Comparison of ENCODE assay signal across 1 cellular context in the genomic region with DNA sequence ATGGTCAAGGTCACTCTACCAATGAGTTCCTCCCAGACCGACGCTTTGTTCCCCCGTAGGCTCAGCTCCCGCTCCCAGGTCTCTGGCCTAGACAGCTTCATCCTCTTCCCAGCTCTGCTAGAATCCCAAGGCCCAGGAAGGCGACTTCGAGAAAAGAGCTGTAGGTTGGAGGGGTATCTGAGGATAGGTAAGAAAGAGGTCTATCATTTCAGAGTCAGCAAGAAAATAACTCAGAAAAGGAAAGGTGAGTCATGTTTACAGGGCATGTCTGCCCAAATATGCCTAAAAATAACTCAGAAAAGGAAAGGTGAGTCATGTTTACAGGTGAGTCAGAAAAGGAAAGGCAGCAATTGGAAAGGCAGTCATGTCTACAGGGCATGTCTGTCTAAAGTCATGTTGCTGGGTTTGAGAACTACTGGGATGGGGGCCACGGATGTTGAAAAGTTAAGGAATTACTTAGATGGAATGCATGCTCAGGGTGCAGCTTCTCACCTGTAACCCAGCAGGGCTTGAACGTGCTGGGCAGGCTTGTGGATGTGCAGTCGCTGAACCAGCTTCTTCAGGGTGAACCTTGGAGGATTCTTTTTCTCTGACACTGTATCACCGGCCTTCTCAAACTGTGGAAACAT.
TF ChIP-seq lines count a peak whose summit lies in the region.

No MANE protein-coding gene starts in this region.

TF ChIP-seq in A549, 52 proteins besides CTCF, POLR2A, EP300 and RAD21:
- TF ChIP-seq JUN (IDR thresholded peaks at IDR 0.05) = no peak
- peak; percentile 54; the same call in 1 of the 2 replicates for TF ChIP-seq FOSL2 (IDR thresholded peaks at IDR 0.05)
- TF ChIP-seq FOSL2 (CRISPR knock-in tag; IDR thresholded peaks at IDR 0.05) = peak; percentile 91
- TF ChIP-seq, protein P1, sequence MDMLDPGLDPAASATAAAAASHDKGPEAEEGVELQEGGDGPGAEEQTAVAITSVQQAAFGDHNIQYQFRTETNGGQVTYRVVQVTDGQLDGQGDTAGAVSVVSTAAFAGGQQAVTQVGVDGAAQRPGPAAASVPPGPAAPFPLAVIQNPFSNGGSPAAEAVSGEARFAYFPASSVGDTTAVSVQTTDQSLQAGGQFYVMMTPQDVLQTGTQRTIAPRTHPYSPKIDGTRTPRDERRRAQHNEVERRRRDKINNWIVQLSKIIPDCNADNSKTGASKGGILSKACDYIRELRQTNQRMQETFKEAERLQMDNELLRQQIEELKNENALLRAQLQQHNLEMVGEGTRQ (IDR thresholded peaks at IDR 0.05) = no peak
- TF ChIP-seq, protein P2, sequence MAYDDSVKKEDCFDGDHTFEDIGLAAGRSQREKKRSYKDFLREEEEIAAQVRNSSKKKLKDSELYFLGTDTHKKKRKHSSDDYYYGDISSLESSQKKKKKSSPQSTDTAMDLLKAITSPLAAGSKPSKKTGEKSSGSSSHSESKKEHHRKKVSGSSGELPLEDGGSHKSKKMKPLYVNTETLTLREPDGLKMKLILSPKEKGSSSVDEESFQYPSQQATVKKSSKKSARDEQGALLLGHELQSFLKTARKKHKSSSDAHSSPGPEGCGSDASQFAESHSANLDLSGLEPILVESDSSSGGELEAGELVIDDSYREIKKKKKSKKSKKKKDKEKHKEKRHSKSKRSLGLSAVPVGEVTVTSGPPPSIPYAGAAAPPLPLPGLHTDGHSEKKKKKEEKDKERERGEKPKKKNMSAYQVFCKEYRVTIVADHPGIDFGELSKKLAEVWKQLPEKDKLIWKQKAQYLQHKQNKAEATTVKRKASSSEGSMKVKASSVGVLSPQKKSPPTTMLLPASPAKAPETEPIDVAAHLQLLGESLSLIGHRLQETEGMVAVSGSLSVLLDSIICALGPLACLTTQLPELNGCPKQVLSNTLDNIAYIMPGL (CRISPR knock-in tag; IDR thresholded peaks at IDR 0.05; ENCODE audit: borderline replicate concordance) = no peak
- TF ChIP-seq RCOR1 (IDR thresholded peaks at IDR 0.05; ENCODE audit: low read depth, low read length) = no peak
- TF ChIP-seq JUNB (IDR thresholded peaks at IDR 0.05) = 0 out of 2 replicates have a peak, but pooled peaks have one; percentile 16
- TF ChIP-seq TFCP2L1 (CRISPR knock-in tag; IDR thresholded peaks at IDR 0.05) = no peak
- TF ChIP-seq ESRRA (IDR thresholded peaks at IDR 0.05; ENCODE audit: borderline replicate concordance, low read length) = no peak
- TF ChIP-seq, protein P3, sequence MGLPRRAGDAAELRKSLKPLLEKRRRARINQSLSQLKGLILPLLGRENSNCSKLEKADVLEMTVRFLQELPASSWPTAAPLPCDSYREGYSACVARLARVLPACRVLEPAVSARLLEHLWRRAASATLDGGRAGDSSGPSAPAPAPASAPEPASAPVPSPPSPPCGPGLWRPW (IDR thresholded peaks at IDR 0.05) = no peak
